8 cellular contexts compared by ENCODE assay signal in the genomic region with DNA sequence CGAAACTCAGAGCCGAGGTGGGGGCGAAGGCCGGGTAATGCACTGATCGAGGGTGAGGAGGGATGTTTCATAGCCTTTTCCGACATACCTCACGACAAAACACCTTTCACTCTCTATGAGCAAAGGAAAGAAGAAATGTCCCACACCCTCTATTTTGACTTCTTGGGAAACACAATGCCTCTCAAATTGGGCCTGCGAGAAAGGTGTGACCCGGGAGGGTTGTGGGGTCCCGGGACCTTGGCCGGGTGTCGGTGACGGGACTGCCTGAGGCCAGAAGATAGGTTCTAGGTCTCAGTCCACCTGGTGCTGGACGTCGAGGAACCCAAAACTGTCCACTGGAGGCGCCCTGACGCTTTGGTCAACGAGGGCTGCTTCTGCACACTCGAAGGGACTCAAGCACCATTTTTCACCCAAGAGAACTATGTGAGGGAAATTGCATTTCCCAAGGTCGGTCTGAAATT. TPM values are rescaled to one million over a fixed set of nuclear protein-coding genes. Genes with fewer than 3 reads are reported as not detected.
DNase-seq lines count a peak whose midpoint lies in the region; ATAC-seq and TF ChIP-seq lines count a peak whose summit lies in the region.

No MANE protein-coding gene starts in this region.

- TF ChIP-seq CTCF in IMR-90 (conservative IDR thresholded peaks at IDR 0.05; ENCODE audit: low read depth, low read length) (peak; percentile 26), WI38 (IDR thresholded peaks at IDR 0.05; ENCODE audit: low read depth, low read length) (peak; percentile 26; the same call in 1 of the 2 replicates)

- H2AK5ac ChIP-seq in IMR-90 (ENCODE audit: low read depth, low read length), result no peak overlapping the region

- 0 out of 2 replicates have a peak, but pooled peaks cover 5% of the 10 kb centered on the region for H4K20me1 ChIP-seq in IMR-90 (ENCODE audit: insufficient read depth, low read length)

- H2BK15ac ChIP-seq in IMR-90 (ENCODE audit: low read depth, low read length), result no peak overlapping the region

- H3K79me1 ChIP-seq in IMR-90 (ENCODE audit: low read depth in 1 of 2, low read length in 2 of 2), result no peaks in the 10 kb centered on the region

- H3K27me3 ChIP-seq in IMR-90 (ENCODE audit: control insufficient read depth, insufficient read depth, low read length), result peaks cover 87% of the 10 kb centered on the region

- dilution Hi-C loops in IMR-90 (cut with HindIII; ENCODE audit: low sequenced_read_pairs, unreplicated experiment), result no loop called here

- no peak for TF ChIP-seq POLR2A in IMR-90 (IDR thresholded peaks at IDR 0.05; ENCODE audit: low read depth, low read length)

- H2AFZ ChIP-seq in IMR-90 (replicated peaks; ENCODE audit: low read length, poor library complexity), result no peak overlapping the region

- intact Hi-C loops in IMR-90 (cut with micrococcal nuclease) (no loop called here), sciatic nerve (cut with DNase I) (no loop called here)

- WGBS in IMR-90 (ENCODE audit: extremely low coverage in 2 of 2, insufficient read length in 1 of 2), 2 experiments, result 7% methylated on average over 3 of the region's 20 CpGs; no CpG with 5 or more reads in 1 of the 2 experiments

- H4K5ac ChIP-seq in IMR-90 (ENCODE audit: low read depth, low read length), result no peak overlapping the region

- peak; percentile 14 for DNase-seq in NCI-H1436 (lab: John Stamatoyannopoulos, UW)
- DNase-seq in NCI-H1436 treated with DMSO at 0.1 percent for 48 hours (lab: John Stamatoyannopoulos, UW), result no peak
- peak; percentile 11 for DNase-seq in IMR-90
- DNase-seq in glomerular visceral epithelial cell (ENCODE audit: extremely low spot score), result peak; percentile 49
- DNase-seq in sciatic nerve (ENCODE audit: low spot score), result no peak
- DNase-seq in activated CD4-positive, CD25-positive, alpha-beta regulatory T cell (lab: John Stamatoyannopoulos, UW), result no peak

- H3K4me3 ChIP-seq in IMR-90 (ENCODE audit: insufficient read depth, low read depth, low read length) (no peak overlapping the region), WI38 (ENCODE audit: low read depth, low read length) (no peak overlapping the region)

- H3K27ac ChIP-seq in IMR-90 (ENCODE audit: insufficient read depth, low read length), result no peak overlapping the region

- no peak overlapping the region for H3K14ac ChIP-seq in IMR-90 (replicated peaks; ENCODE audit: low read depth, low read length)

- no peak overlapping the region for H3K56ac ChIP-seq in IMR-90 (ENCODE audit: extremely low read depth, insufficient read depth, low read length)

- POLR2A ChIA-PET in IMR-90 (lab: Charles Lee; ENCODE audit: unreplicated experiment), result no interaction called here

- ATAC-seq in IMR-90 (ENCODE audit: low read depth) (no peak), sciatic nerve (peak; percentile 13), GM19397 (IDR thresholded peaks at IDR 0.05; ENCODE audit: unreplicated experiment) (no peak)

- H2BK120ac ChIP-seq in IMR-90 (ENCODE audit: low read depth, low read length), result no peak overlapping the region

- BruUV-seq in IMR-90 (replicated peaks; lab: Mats Ljungman, UMichigan), result no TSS peak

- CTCF ChIA-PET in IMR-90 (lab: Yijun Ruan, JAX), result interaction anchor here (1.4 to 1.9 kb wide), 2 partner anchors 376 to 408 kb away, joined by 4 to 12 read pairs; no protein-coding TSS in a partner anchor

- H3K18ac ChIP-seq in IMR-90 (ENCODE audit: low read depth, low read length), result no peak overlapping the region

- H2BK5ac ChIP-seq in IMR-90 (ENCODE audit: low read depth, low read length, poor library complexity, severe bottlenecking), result no peak overlapping the region

- no peak overlapping the region for H3K23ac ChIP-seq in IMR-90 (ENCODE audit: low read depth, low read length)

- H3K9me3 ChIP-seq in IMR-90 (ENCODE audit: control insufficient read depth, insufficient read depth, low read length), result no peaks in the 10 kb centered on the region

- peak overlapping the region; percentile 95; the same call in 1 of the 2 replicates for H3K4me2 ChIP-seq in IMR-90 (ENCODE audit: low read depth, low read length)

- no peak overlapping the region for H4K8ac ChIP-seq in IMR-90 (ENCODE audit: low read depth in 2 of 2, low read length in 2 of 2)

- H3K36me3 ChIP-seq in IMR-90 (ENCODE audit: control insufficient read depth, insufficient read depth, low read length), result no peaks in the 10 kb centered on the region

- H3K9me1 ChIP-seq in IMR-90 (ENCODE audit: insufficient read depth, low read length), result no peaks in the 10 kb centered on the region

- peak; percentile 20; the same call in 1 of the 2 replicates for TF ChIP-seq RAD21 in IMR-90 (IDR thresholded peaks at IDR 0.05; ENCODE audit: low read length)

- H4K91ac ChIP-seq in IMR-90 (ENCODE audit: insufficient read depth, low read depth, low read length), result no peak overlapping the region

- H3K9ac ChIP-seq in IMR-90 (ENCODE audit: low read depth, low read length), result no peak overlapping the region

- no peak overlapping the region for H3K4ac ChIP-seq in IMR-90 (ENCODE audit: low read depth, low read length)

- no peaks in the 10 kb centered on the region; the same call in 1 of the 2 replicates for H3K4me1 ChIP-seq in IMR-90 (ENCODE audit: control insufficient read depth, insufficient read depth, low read length)

- in situ Hi-C loops in IMR-90 (cut with MboI; ENCODE audit: low sequenced_read_pairs), result loop anchor here (10.0 kb wide), 1 partner anchor 379 kb away; no protein-coding TSS in a partner anchor

- H2AK9ac ChIP-seq in IMR-90 (replicated peaks; ENCODE audit: low read depth, low read length, poor library complexity), result no peak overlapping the region

- no peak overlapping the region for H2BK20ac ChIP-seq in IMR-90 (ENCODE audit: low read depth, low read length)

TF ChIP-seq in IMR-90, 13 proteins besides CTCF, POLR2A, EP300 and RAD21:
- no peak for TF ChIP-seq RFX5 (IDR thresholded peaks at IDR 0.05; ENCODE audit: low read depth, low read length)
- no peak for TF ChIP-seq MAZ (IDR thresholded peaks at IDR 0.05; ENCODE audit: borderline replicate concordance, low read depth, low read length)
- TF ChIP-seq, protein P1, sequence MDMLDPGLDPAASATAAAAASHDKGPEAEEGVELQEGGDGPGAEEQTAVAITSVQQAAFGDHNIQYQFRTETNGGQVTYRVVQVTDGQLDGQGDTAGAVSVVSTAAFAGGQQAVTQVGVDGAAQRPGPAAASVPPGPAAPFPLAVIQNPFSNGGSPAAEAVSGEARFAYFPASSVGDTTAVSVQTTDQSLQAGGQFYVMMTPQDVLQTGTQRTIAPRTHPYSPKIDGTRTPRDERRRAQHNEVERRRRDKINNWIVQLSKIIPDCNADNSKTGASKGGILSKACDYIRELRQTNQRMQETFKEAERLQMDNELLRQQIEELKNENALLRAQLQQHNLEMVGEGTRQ (IDR thresholded peaks at IDR 0.05; ENCODE audit: low read depth, low read length), result no peak
- TF ChIP-seq RCOR1 (IDR thresholded peaks at IDR 0.05; ENCODE audit: insufficient replicate concordance, low read length), result no peak
- TF ChIP-seq, protein P2, sequence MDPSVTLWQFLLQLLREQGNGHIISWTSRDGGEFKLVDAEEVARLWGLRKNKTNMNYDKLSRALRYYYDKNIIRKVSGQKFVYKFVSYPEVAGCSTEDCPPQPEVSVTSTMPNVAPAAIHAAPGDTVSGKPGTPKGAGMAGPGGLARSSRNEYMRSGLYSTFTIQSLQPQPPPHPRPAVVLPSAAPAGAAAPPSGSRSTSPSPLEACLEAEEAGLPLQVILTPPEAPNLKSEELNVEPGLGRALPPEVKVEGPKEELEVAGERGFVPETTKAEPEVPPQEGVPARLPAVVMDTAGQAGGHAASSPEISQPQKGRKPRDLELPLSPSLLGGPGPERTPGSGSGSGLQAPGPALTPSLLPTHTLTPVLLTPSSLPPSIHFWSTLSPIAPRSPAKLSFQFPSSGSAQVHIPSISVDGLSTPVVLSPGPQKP (IDR thresholded peaks at IDR 0.05; ENCODE audit: borderline replicate concordance, low read depth, low read length), result no peak
- no peak for TF ChIP-seq MXI1 (IDR thresholded peaks at IDR 0.05; ENCODE audit: borderline replicate concordance, low read depth, low read length)
- TF ChIP-seq BHLHE40 (IDR thresholded peaks at IDR 0.05; ENCODE audit: low read depth, low read length), result no peak
- no peak for TF ChIP-seq MAFK (IDR thresholded peaks at IDR 0.05; ENCODE audit: low read depth, low read length)
- TF ChIP-seq SMC3 (IDR thresholded peaks at IDR 0.05; ENCODE audit: low read depth, low read length), result no peak
- no peak for TF ChIP-seq NFE2L2 (IDR thresholded peaks at IDR 0.05; ENCODE audit: low read depth, low read length)
- TF ChIP-seq FOS (IDR thresholded peaks at IDR 0.05; ENCODE audit: low read depth, low read length), result no peak
- TF ChIP-seq CEBPB (IDR thresholded peaks at IDR 0.05; ENCODE audit: low read depth, low read length), result no peak
- TF ChIP-seq CHD1 (IDR thresholded peaks at IDR 0.05; ENCODE audit: low read depth, low read length), result no peak

RNA-seq across cellular contexts. Expression of a gene that starts 41.1 kb away (rescaled TPM):
- total RNA-seq in IMR-90 (2012; rRNA removed) (17.5 and 24.7 TPM in 2 replicates), sciatic nerve (43.2 TPM)
- polyA plus RNA-seq in IMR-90 (2012; rRNA removed), result 8.0 and 10.4 TPM in 2 replicates
- 42.4 and 107 TPM in 2 replicates for polyA plus RNA-seq in IMR-90 (2012; cell fraction: cytosol; rRNA removed)
- 9.1 and 21.6 TPM in 2 replicates for polyA plus RNA-seq in IMR-90 (2012; cell fraction: nucleus; rRNA removed; ENCODE audit: low replicate concordance)

RNA-seq across cellular contexts. Expression of a gene that starts 50.2 kb away (rescaled TPM):
- not detected in 2 replicates for total RNA-seq in IMR-90 (2012; rRNA removed)
- polyA plus RNA-seq in IMR-90 (2012; rRNA removed), result not detected in 2 replicates
- not detected in 2 replicates for polyA plus RNA-seq in IMR-90 (2012; cell fraction: cytosol; rRNA removed)
- polyA plus RNA-seq in IMR-90 (2012; cell fraction: nucleus; rRNA removed; ENCODE audit: low replicate concordance), result not detected in 2 replicates
- total RNA-seq in sciatic nerve, result not detected

Comparison
In these comparisons a context has a peak if more than half of its experiments do, and no peak if none do; other contexts are left out.
1. DNase-seq: peak in NCI-H1436 (single experiment), IMR-90 (single experiment) and glomerular visceral epithelial cell (single experiment); none in NCI-H1436 treated with DMSO at 0.1 percent for 48 hours (single experiment), sciatic nerve (single experiment) and activated CD4-positive, CD25-positive, alpha-beta regulatory T cell (0 of 4).